Comparison of ENCODE assay signal across 17 cellular contexts in genomic region chr16:9447195-9447551, GRCh38.
DNase-seq lines count a peak whose midpoint lies in the region; ATAC-seq and TF ChIP-seq lines count a peak whose summit lies in the region.
"Had no signal": no experiment of that assay in that cellular context is flagged by ENCODE, and none has a peak within 500 bp of the region (broad histone marks: within the 10 kb centered on the region; RNA-seq: fewer than 3 reads in every experiment).

No MANE protein-coding gene starts in this region.

- H3K9me3 ChIP-seq in MG63 (no peaks in the 10 kb centered on the region), esophagus muscularis mucosa (peaks cover 0 to 8% (median 4%) of the 10 kb centered on the region in 4 donors), right cardiac atrium (ENCODE audit: control insufficient read depth, low read length) (no peaks in the 10 kb centered on the region), stomach (peaks cover 0 to 7% (median 3%) of the 10 kb centered on the region in 4 donors)
- H3K9me3 ChIP-seq: BE2C had no signal

- TF ChIP-seq EP300 in esophagus muscularis mucosa (IDR thresholded peaks at IDR 0.05): no peak
- no peak for TF ChIP-seq EP300 in stomach (IDR thresholded peaks at IDR 0.05)

- intact Hi-C loops in esophagus muscularis mucosa (cut with DNase I): no loop called here
- intact Hi-C loops in right cardiac atrium (cut with DNase I): no loop called here
- intact Hi-C loops in stomach (cut with DNase I; ENCODE audit: low total_unique reads): no loop called here

- no peaks in the 10 kb centered on the region for H3K36me3 ChIP-seq in MG63
- no peaks in the 10 kb centered on the region for H3K36me3 ChIP-seq in esophagus muscularis mucosa
- H3K36me3 ChIP-seq in stomach: no peaks in the 10 kb centered on the region
- H3K36me3 ChIP-seq: BE2C had no signal

- DNase-seq in MG63 (peak; percentile 2), esophagus muscularis mucosa (ENCODE audit: extremely low spot score) (peak; percentile 42), right cardiac atrium (peak; percentile 52 to 87 (median 79)), stomach (peak; percentile 56), DMS 273 (lab: John Stamatoyannopoulos, UW; ENCODE audit: unreplicated experiment) (no peak)
- no peak for DNase-seq in NK-92 treated with Interleukin-12 subunit alpha and Interleukin-12 subunit beta, amount 100 ng/mL, for 24 hours (lab: John Stamatoyannopoulos, UW)
- DNase-seq: BE2C; CD8-positive, alpha-beta memory T cell; HFFc6; NCI-H1092 treated with DMSO at 0.1 percent for 48 hours; NCI-H187; NCI-H2171 treated with DMSO at 0.1 percent for 48 hours; NCI-H510A; PC-3 had no signal

- H3K27me3 ChIP-seq in MG63 (no peaks in the 10 kb centered on the region; the same call in none of the 2 replicates), esophagus muscularis mucosa (no peaks in the 10 kb centered on the region), right cardiac atrium (ENCODE audit: control insufficient read depth, insufficient read depth) (no peaks in the 10 kb centered on the region), stomach (no peaks in the 10 kb centered on the region)
- H3K27me3 ChIP-seq: BE2C had no signal

- peak; percentile 89 to 90 for ATAC-seq in right cardiac atrium
- ATAC-seq in HG02981 (IDR thresholded peaks at IDR 0.05; ENCODE audit: unreplicated experiment): no peak
- ATAC-seq: K562, PC-3 had no signal

- TF ChIP-seq POLR2A in esophagus muscularis mucosa (IDR thresholded peaks at IDR 0.05; ENCODE audit: low read depth) (no peak), stomach (IDR thresholded peaks at IDR 0.05) (no peak)

- no peak overlapping the region for H3K4me3 ChIP-seq in MG63
- no peak overlapping the region for H3K4me3 ChIP-seq in esophagus muscularis mucosa
- H3K4me3 ChIP-seq in right cardiac atrium (ENCODE audit: low read length): no peak overlapping the region
- H3K4me3 ChIP-seq in stomach: no peak overlapping the region
- H3K4me3 ChIP-seq: K562, SK-N-MC had no signal

- H3K27ac ChIP-seq in esophagus muscularis mucosa (replicated peaks in 1 of 4) (no peak overlapping the region), right cardiac atrium (ENCODE audit: low read length) (peak overlapping the region; percentile 53), stomach (no peak overlapping the region)
- H3K27ac ChIP-seq: SK-N-MC had no signal

- TF ChIP-seq CTCF in esophagus muscularis mucosa (IDR thresholded peaks at IDR 0.05) (no peak), stomach (IDR thresholded peaks at IDR 0.05) (no peak)

- 43% methylated on average over 2 of the region's 2 CpGs for WGBS in esophagus muscularis mucosa
- 20% methylated on average over 2 of the region's 2 CpGs for WGBS in right cardiac atrium
- WGBS in stomach, 5 donors: 9 to 25% (median 17%) methylated on average over 2 of the region's 2 CpGs

- H3K4me1 ChIP-seq in esophagus muscularis mucosa (no peaks in the 10 kb centered on the region), right cardiac atrium (ENCODE audit: control insufficient read depth, insufficient read depth, low read length) (no peaks in the 10 kb centered on the region), stomach (peaks cover 0 to 10% (median 0%) of the 10 kb centered on the region in 4 donors)
- H3K4me1 ChIP-seq: BE2C had no signal

Comparison
In these comparisons a context has a peak if more than half of its experiments do, and no peak if none do; other contexts are left out.
1. DNase-seq: peak in MG63 (single experiment), esophagus muscularis mucosa (single experiment), right cardiac atrium (3 of 3) and stomach (single experiment); none in NK-92 treated with Interleukin-12 subunit alpha and Interleukin-12 subunit beta, amount 100 ng/mL, for 24 hours (single experiment) and DMS 273 (single experiment).